Comparison of ENCODE assay signal across 28 cellular contexts in the genomic region with DNA sequence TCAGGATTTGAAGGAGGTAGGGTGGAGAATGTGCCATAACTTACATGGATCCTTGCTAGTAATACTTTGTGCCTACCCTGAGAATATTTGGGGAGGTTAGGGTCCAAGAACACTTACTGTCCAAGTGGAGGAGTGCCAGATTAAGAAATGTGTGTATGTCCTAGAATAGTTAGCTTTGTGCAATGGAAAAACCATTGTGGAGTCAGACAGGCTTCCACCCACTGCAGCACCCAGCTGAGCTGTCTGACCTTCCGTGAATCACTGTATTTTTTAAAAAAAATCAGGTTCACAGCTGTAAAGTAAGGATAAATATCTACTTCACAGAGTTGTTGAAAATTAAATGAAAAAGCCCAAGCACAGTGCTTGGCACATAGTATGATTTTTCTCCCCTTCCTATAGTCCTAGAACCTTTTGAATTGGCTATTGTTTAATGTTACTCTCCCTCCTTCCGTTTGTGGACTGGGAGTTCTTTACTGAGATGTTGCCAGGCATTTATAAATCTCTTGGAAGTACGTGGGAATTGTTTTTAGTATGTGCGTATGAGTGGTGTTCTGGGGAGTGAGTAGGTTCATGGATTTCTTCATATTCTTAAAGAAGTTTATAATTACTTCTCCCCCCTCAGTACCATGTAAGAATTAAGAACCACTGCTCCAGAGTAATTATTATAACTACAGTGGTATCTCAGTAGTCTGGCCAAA. TPM values are rescaled to one million over a fixed set of nuclear protein-coding genes. Genes with fewer than 3 reads are reported as not detected.
DNase-seq lines count a peak whose midpoint lies in the region; ATAC-seq, FAIRE-seq and TF ChIP-seq lines count a peak whose summit lies in the region.
"Had no signal": no experiment of that assay in that cellular context is flagged by ENCODE, and none has a peak within 500 bp of the region (broad histone marks: within the 10 kb centered on the region; RNA-seq: fewer than 3 reads in every experiment).

No MANE protein-coding gene starts in this region.

- H3K9ac ChIP-seq in kidney (ENCODE audit: low read length in 2 of 2) = no peak overlapping the region
- H3K9ac ChIP-seq: KMS-11 had no signal

- peaks cover 0 to 28% (median 11%) of the 10 kb centered on the region in 9 donors for H3K36me3 ChIP-seq in heart right ventricle
- peaks cover 13% of the 10 kb centered on the region for H3K36me3 ChIP-seq in right atrium auricular region
- peaks cover 0 to 28% of the 10 kb centered on the region in 2 donors for H3K36me3 ChIP-seq in left lung
- peaks cover 0 to 9% of the 10 kb centered on the region in 2 donors for H3K36me3 ChIP-seq in kidney (ENCODE audit: control insufficient read depth in 1 of 2, insufficient read depth in 2 of 2, low read length in 2 of 2)

- H3K9me3 ChIP-seq in heart right ventricle (peaks cover 0 to 43% (median 22%) of the 10 kb centered on the region in 11 donors), right atrium auricular region (peaks cover 0 to 36% of the 10 kb centered on the region in 2 donors), left lung (peaks cover 0 to 32% of the 10 kb centered on the region in 2 donors), kidney (ENCODE audit: control insufficient read depth in 1 of 2, low read length in 2 of 2) (peaks cover 0 to 18% of the 10 kb centered on the region in 2 donors)
- H3K9me3 ChIP-seq: vagina had no signal

- TF ChIP-seq CTCF in heart right ventricle (IDR thresholded peaks at IDR 0.05) = no peak
- TF ChIP-seq CTCF in right atrium auricular region (IDR thresholded peaks at IDR 0.05) = no peak
- TF ChIP-seq CTCF in astrocyte of the spinal cord (IDR thresholded peaks at IDR 0.05; ENCODE audit: low read depth, low read length) = no peak
- TF ChIP-seq CTCF in left lung (IDR thresholded peaks at IDR 0.05) = no peak
- TF ChIP-seq CTCF in type B pancreatic cell (conservative IDR thresholded peaks at IDR 0.05) = no peak
- no peak for TF ChIP-seq CTCF in kidney (IDR thresholded peaks at IDR 0.05; ENCODE audit: borderline replicate concordance, extremely low read depth, insufficient read depth)

- H3K4me3 ChIP-seq in heart right ventricle (no peak overlapping the region), right atrium auricular region (no peak overlapping the region), astrocyte of the spinal cord (ENCODE audit: low read depth, low read length) (no peak overlapping the region), left lung (no peak overlapping the region), kidney (ENCODE audit: low read length in 2 of 2) (no peak overlapping the region)
- H3K4me3 ChIP-seq: GM12878, SJCRH30, smooth muscle cell, vagina had no signal

- intact Hi-C loops in heart right ventricle (cut with DNase I) = no loop called here
- intact Hi-C loops in left lung (cut with DNase I) = no loop called here
- intact Hi-C loops in kidney (cut with DNase I) = no loop called here

- 42 to 46% methylated on average over 4 of the region's 4 CpGs for WGBS in heart right ventricle, 2 donors

- H3K27me3 ChIP-seq in heart right ventricle (no peaks in the 10 kb centered on the region), right atrium auricular region (no peaks in the 10 kb centered on the region), left lung (no peaks in the 10 kb centered on the region)
- H3K27me3 ChIP-seq: SJCRH30, vagina had no signal

- peak overlapping the region in 3 of 10 donors; percentile 4 to 25 (median 11) for H3K27ac ChIP-seq in heart right ventricle
- H3K27ac ChIP-seq in right atrium auricular region = no peak overlapping the region
- no peak overlapping the region for H3K27ac ChIP-seq in left lung
- no peak overlapping the region for H3K27ac ChIP-seq in kidney (ENCODE audit: low read depth in 2 of 2, low read length in 2 of 2)
- H3K27ac ChIP-seq: KMS-11, SJCRH30, vagina had no signal

- peaks cover 41% of the 10 kb centered on the region for H3K36me3 Mint-ChIP-seq in type B pancreatic cell

- in situ Hi-C loops in astrocyte of the spinal cord (cut with HindIII; ENCODE audit: low sequenced_read_pairs) = no loop called here

- no peak overlapping the region for H3K4me3 Mint-ChIP-seq in type B pancreatic cell
- H3K4me3 Mint-ChIP-seq: activated naive CD4-positive, alpha-beta T cell treated with anti-CD3 and anti-CD28 coated beads, Interleukin-2, amount 10 ng/mL, durations not matched to agents 7 days and 5 days had no signal

- no peak for DNase-seq in heart right ventricle
- no peak for DNase-seq in right atrium auricular region (ENCODE audit: low spot score)
- peak; percentile 73 for DNase-seq in astrocyte of the spinal cord (ENCODE audit: low read depth, low spot score)
- DNase-seq in left lung = no peak
- DNase-seq in type B pancreatic cell (ENCODE audit: extremely low spot score, unreplicated experiment) = no peak
- DNase-seq in NCI-H2171 (lab: John Stamatoyannopoulos, UW) = no peak
- no peak for DNase-seq in islet precursor cell
- DNase-seq in kidney = no peak
- DNase-seq: activated CD8-positive, alpha-beta memory T cell treated with anti-CD3 and anti-CD28 coated beads for 24 hours; activated naive CD4-positive, alpha-beta T cell treated with anti-CD3 and anti-CD28 coated beads, Interleukin-2, amount 10 ng/mL, durations not matched to agents 7 days and 5 days; activated T-cell treated with anti-CD3 and anti-CD28 coated beads, Interleukin-2, amount 50 U/mL, for 72 hours; C1 segment of cervical spinal cord; Calu3; effector CD8-positive, alpha-beta T cell; foreskin melanocyte; H7; hippocampal formation; NCI-H1694; SJCRH30; stimulated activated CD4-positive, alpha-beta T cell treated with anti-CD3 and anti-CD28 coated beads, Interleukin-2, amount 100 ng/mL, for 24 hours had no signal

- H3K4me1 ChIP-seq in heart right ventricle (peaks cover 4 to 64% (median 47%) of the 10 kb centered on the region in 9 donors), right atrium auricular region (peaks cover 0 to 36% of the 10 kb centered on the region in 2 donors), left lung (peaks cover 0 to 19% of the 10 kb centered on the region in 2 donors), kidney (ENCODE audit: control insufficient read depth in 1 of 2, insufficient read depth in 1 of 2, low read depth in 1 of 2, low read length in 2 of 2) (peaks cover 2 to 16% of the 10 kb centered on the region in 2 donors)
- H3K4me1 ChIP-seq: SJCRH30 had no signal

- ATAC-seq in heart right ventricle (peak in 5 of 8 donors; percentile 30 to 55 (median 50)), left lung (peak; percentile 31)
- ATAC-seq: activated CD4-positive, CD25-positive, alpha-beta regulatory T cell treated with anti-CD3 and anti-CD28 coated beads, Interleukin-2, amount 50 U/mL, for 24 hours; activated T-cell treated with anti-CD3 and anti-CD28 coated beads, Interleukin-2, amount 50 U/mL, for 72 hours; GM12878 had no signal

- peak overlapping the region; percentile 61 for H3K27ac Mint-ChIP-seq in type B pancreatic cell
- H3K27ac Mint-ChIP-seq: activated naive CD4-positive, alpha-beta T cell treated with anti-CD3 and anti-CD28 coated beads, Interleukin-2, amount 10 ng/mL, durations not matched to agents 7 days and 5 days had no signal

- H3K27me3 Mint-ChIP-seq in type B pancreatic cell = no peaks in the 10 kb centered on the region
- H3K27me3 Mint-ChIP-seq: activated naive CD4-positive, alpha-beta T cell treated with anti-CD3 and anti-CD28 coated beads, Interleukin-2, amount 10 ng/mL, durations not matched to agents 7 days and 5 days had no signal

- no peaks in the 10 kb centered on the region for H3K4me1 Mint-ChIP-seq in type B pancreatic cell (ENCODE audit: unreplicated experiment)

- FAIRE-seq in kidney (lab: Jason Lieb, UNC) = no peak
- FAIRE-seq: colon, GM12878, keratinocyte, RCC 7860 had no signal

- peaks cover 9% of the 10 kb centered on the region for H3K9me3 Mint-ChIP-seq in type B pancreatic cell

RNA-seq across cellular contexts. Expression of gene RAB21, which starts 9.2 kb away (rescaled TPM):
- 100 to 1,000 TPM; 137 to 271 (median 211) TPM for total RNA-seq in heart right ventricle
- polyA plus RNA-seq in heart right ventricle = 10 to 100 TPM; 10.2 to 37.6 TPM
- total RNA-seq in right atrium auricular region = 10 to 100 TPM; 26.9 to 33.9 TPM
- total RNA-seq in left lung = 10 to 100 TPM; 71.9 to 77.7 TPM
- 53.8 and 59.7 TPM in 2 replicates for total RNA-seq in type B pancreatic cell (ENCODE audit: low replicate concordance)
- total RNA-seq in kidney = 101 TPM
- 24.5 TPM for polyA plus RNA-seq in kidney (ENCODE audit: insufficient read depth, low read depth, low replicate concordance)
